ENCODE assay signal across 8 cellular contexts in the genomic region with DNA sequence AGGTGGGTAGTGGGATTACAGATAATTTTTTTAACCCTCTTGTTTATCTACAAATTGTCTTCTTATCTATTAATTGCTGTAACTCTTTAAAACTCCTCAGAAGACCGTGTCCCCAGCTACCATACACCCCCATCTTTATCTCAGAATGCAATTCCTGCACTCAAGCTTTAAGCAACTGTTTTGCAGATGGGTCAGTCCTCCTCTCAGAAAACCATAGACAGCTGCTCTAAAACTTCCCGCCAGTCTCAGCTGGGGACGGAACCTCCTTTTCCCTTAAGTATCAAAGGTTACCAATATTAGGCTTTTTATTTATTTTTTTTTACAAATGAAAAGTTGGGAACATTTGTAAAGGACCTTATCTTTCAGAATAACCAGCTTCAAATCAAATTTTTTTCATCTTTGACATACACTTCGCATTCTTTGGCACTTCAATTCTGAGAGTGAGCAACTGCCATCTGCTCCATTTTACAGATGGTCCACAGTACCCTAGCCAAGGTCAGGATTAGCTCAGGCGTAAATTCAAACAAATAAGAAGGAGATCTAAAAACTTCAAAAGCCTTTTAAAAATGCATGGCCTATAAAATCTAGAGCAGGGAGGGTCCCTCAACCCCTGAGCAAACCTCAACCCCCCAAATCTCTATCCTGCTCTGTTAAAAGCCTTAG. TPM values are rescaled to one million over a fixed set of nuclear protein-coding genes. Genes with fewer than 3 reads are reported as not detected.
DNase-seq lines count a peak whose midpoint lies in the region; ATAC-seq and TF ChIP-seq lines count a peak whose summit lies in the region.

No MANE protein-coding gene starts in this region.

- intact Hi-C loops in esophagus muscularis mucosa (cut with DNase I): loop anchor here (5.0 kb wide), 1 partner anchor 180 kb away; no protein-coding TSS in a partner anchor

- H3K36me3 ChIP-seq in ES-I3 (ENCODE audit: insufficient read depth, low read length) (no peaks in the 10 kb centered on the region), RWPE2 (ENCODE audit: low read depth) (no peaks in the 10 kb centered on the region), esophagus muscularis mucosa (peaks cover 0 to 3% (median 0%) of the 10 kb centered on the region in 4 donors), rectal smooth muscle tissue (ENCODE audit: control insufficient read depth, insufficient read depth, low read length) (no peaks in the 10 kb centered on the region)

- no peak for TF ChIP-seq POLR2A in esophagus muscularis mucosa (IDR thresholded peaks at IDR 0.05; ENCODE audit: low read depth)

- H3K27me3 ChIP-seq in RWPE2 (ENCODE audit: insufficient read depth, poor library complexity, severe bottlenecking) (peaks cover 37% of the 10 kb centered on the region), esophagus muscularis mucosa (no peaks in the 10 kb centered on the region), rectal smooth muscle tissue (ENCODE audit: control insufficient read depth, insufficient read depth, low read length) (no peaks in the 10 kb centered on the region)

- DNase-seq in RWPE2 (ENCODE audit: low spot score): no peak
- DNase-seq in esophagus muscularis mucosa (ENCODE audit: extremely low spot score): no peak
- DNase-seq in AG08395 (ENCODE audit: low spot score): no peak
- no peak for DNase-seq in NCI-H1092 (lab: John Stamatoyannopoulos, UW)
- no peak for DNase-seq in NCI-H526 (lab: John Stamatoyannopoulos, UW)

- H3K4me3 ChIP-seq in RWPE2 (ENCODE audit: severe bottlenecking) (peak overlapping the region; percentile 42), esophagus muscularis mucosa (peak overlapping the region; percentile 67 to 71 (median 69)), rectal smooth muscle tissue (ENCODE audit: low read length) (peak overlapping the region; percentile 88)

- no peak for TF ChIP-seq EP300 in esophagus muscularis mucosa (IDR thresholded peaks at IDR 0.05)

- H3K27ac ChIP-seq in RWPE2 (ENCODE audit: poor library complexity, severe bottlenecking): no peak overlapping the region
- H3K27ac ChIP-seq in esophagus muscularis mucosa (replicated peaks in 1 of 4): peak overlapping the region; percentile 81 to 91 (median 86)
- H3K27ac ChIP-seq in rectal smooth muscle tissue (ENCODE audit: low read depth, low read length): peak overlapping the region; percentile 84

- H3K9ac ChIP-seq in ES-I3 (ENCODE audit: low read depth, low read length): peak overlapping the region; percentile 77
- peak overlapping the region; percentile 63 for H3K9ac ChIP-seq in rectal smooth muscle tissue (ENCODE audit: low read length)

- no peak for ATAC-seq in RWPE2 (ENCODE audit: low read depth)
- ATAC-seq in GM21528 (IDR thresholded peaks at IDR 0.05; ENCODE audit: low FRiP score, unreplicated experiment): no peak

- no peak for TF ChIP-seq CTCF in RWPE2 (IDR thresholded peaks at IDR 0.05; ENCODE audit: poor library complexity, severe bottlenecking)
- TF ChIP-seq CTCF in esophagus muscularis mucosa (IDR thresholded peaks at IDR 0.05): no peak

- H3K4me1 ChIP-seq in ES-I3 (ENCODE audit: insufficient read depth, low read length) (no peaks in the 10 kb centered on the region; the same call in 1 of the 2 replicates), RWPE2 (ENCODE audit: insufficient read depth, poor library complexity, severe bottlenecking) (no peaks in the 10 kb centered on the region), esophagus muscularis mucosa (peaks cover 12 to 48% (median 32%) of the 10 kb centered on the region in 4 donors), rectal smooth muscle tissue (ENCODE audit: control insufficient read depth, insufficient read depth, low read length) (peaks cover 20% of the 10 kb centered on the region)

- WGBS in esophagus muscularis mucosa: 50% methylated on average over 5 of the region's 5 CpGs

- H3K9me3 ChIP-seq in ES-I3 (ENCODE audit: control insufficient read depth, insufficient read depth, low read length) (no peaks in the 10 kb centered on the region), RWPE2 (ENCODE audit: severe bottlenecking) (no peaks in the 10 kb centered on the region), esophagus muscularis mucosa (no peaks in the 10 kb centered on the region)

RNA-seq across cellular contexts. Expression of a gene that starts 1.2 kb away (rescaled TPM):
- 10 to 100 TPM; 21.7 to 34.2 (median 24.4) TPM for total RNA-seq in esophagus muscularis mucosa
